1 cellular context compared by ENCODE assay signal in genomic region chr2:168216351-168217005, GRCh38.
A peak's percentile ranks its signal among the peaks of the same experiment; 100 is the strongest.
TF ChIP-seq lines count a peak whose summit lies in the region.

No MANE protein-coding gene starts in this region.

TF ChIP-seq in SK-N-SH, 30 proteins besides CTCF, POLR2A, EP300 and RAD21 (continued from another document):
- peak; percentile 19; the same call in 1 of the 2 replicates for TF ChIP-seq TEAD4 (IDR thresholded peaks at IDR 0.05; ENCODE audit: borderline replicate concordance, insufficient read depth)
- TF ChIP-seq, protein P1, sequence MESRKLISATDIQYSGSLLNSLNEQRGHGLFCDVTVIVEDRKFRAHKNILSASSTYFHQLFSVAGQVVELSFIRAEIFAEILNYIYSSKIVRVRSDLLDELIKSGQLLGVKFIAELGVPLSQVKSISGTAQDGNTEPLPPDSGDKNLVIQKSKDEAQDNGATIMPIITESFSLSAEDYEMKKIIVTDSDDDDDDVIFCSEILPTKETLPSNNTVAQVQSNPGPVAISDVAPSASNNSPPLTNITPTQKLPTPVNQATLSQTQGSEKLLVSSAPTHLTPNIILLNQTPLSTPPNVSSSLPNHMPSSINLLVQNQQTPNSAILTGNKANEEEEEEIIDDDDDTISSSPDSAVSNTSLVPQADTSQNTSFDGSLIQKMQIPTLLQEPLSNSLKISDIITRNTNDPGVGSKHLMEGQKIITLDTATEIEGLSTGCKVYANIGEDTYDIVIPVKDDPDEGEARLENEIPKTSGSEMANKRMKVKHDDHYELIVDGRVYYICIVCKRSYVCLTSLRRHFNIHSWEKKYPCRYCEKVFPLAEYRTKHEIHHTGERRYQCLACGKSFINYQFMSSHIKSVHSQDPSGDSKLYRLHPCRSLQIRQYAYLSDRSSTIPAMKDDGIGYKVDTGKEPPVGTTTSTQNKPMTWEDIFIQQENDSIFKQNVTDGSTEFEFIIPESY (IDR thresholded peaks at IDR 0.05; ENCODE audit: borderline replicate concordance, low read depth): no peak
- 0 out of 2 replicates have a peak, but pooled peaks have one; percentile 28 for TF ChIP-seq JUND (IDR thresholded peaks at IDR 0.05)
- TF ChIP-seq MAX (IDR thresholded peaks at IDR 0.05; ENCODE audit: low read depth): no peak
- no peak for TF ChIP-seq CHD2 (IDR thresholded peaks at IDR 0.05; ENCODE audit: low read length, partially characterized antibody)
- peak; percentile 57; the same call in 1 of the 2 replicates for TF ChIP-seq NFIC (IDR thresholded peaks at IDR 0.05; ENCODE audit: borderline replicate concordance)
- no peak for TF ChIP-seq GATA2 (CRISPR knock-in tag; IDR thresholded peaks at IDR 0.05)
- TF ChIP-seq GABPA (IDR thresholded peaks at IDR 0.05; ENCODE audit: low read depth): no peak
- TF ChIP-seq FOSL2 (IDR thresholded peaks at IDR 0.05; ENCODE audit: borderline replicate concordance, low read depth): peak; percentile 57; the same call in 1 of the 2 replicates
